22 cellular contexts compared by ENCODE assay signal in the genomic region with DNA sequence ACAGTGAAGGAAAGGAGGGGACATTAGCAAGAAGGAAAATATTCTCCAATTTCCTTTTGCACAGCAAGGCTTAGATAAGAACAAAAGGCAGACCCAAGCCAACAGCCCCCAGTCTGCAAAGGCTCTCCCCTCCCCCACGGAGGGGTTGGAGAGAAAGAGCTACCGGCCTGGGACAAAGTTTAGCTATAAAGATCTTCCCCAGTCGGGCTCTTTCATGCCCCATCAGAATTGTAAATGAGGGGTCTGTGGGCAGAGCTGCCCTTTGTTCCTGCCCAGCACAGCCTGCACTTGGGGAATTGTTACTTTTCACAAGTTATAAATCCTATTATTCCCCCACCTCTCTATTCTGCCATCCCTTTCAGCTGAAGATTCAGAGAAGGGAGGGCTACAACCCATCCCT. TPM values are rescaled to one million over a fixed set of nuclear protein-coding genes. Genes with fewer than 3 reads are reported as not detected.
DNase-seq lines count a peak whose midpoint lies in the region; ATAC-seq and TF ChIP-seq lines count a peak whose summit lies in the region.
"Had no signal": no experiment of that assay in that cellular context is flagged by ENCODE, and none has a peak within 500 bp of the region (broad histone marks: within the 10 kb centered on the region; RNA-seq: fewer than 3 reads in every experiment).

No MANE protein-coding gene starts in this region.

- no peak overlapping the region for H3K4me3 ChIP-seq in HAP-1
- peak overlapping the region; percentile 15; the same call in 1 of the 2 replicates for H3K4me3 ChIP-seq in iPS-18c (ENCODE audit: insufficient read depth, low read depth, low read length)
- H3K4me3 ChIP-seq in neural cell (ENCODE audit: low read length): peak overlapping the region; percentile 99
- no peak overlapping the region for H3K4me3 ChIP-seq in breast epithelium
- H3K4me3 ChIP-seq: coronary artery, smooth muscle cell had no signal

- TF ChIP-seq EP300 in neural cell (conservative IDR thresholded peaks at IDR 0.05; ENCODE audit: poor library complexity, severe bottlenecking): no peak

- H3K9me3 ChIP-seq in HAP-1 (no peaks in the 10 kb centered on the region), iPS-18c (ENCODE audit: control insufficient read depth, insufficient read depth, low read length) (no peaks in the 10 kb centered on the region), neural cell (ENCODE audit: low read length) (no peaks in the 10 kb centered on the region), breast epithelium (no peaks in the 10 kb centered on the region)
- H3K9me3 ChIP-seq in CD4-positive, alpha-beta T cell (ENCODE audit: control insufficient read depth, low read length): no peaks in the 10 kb centered on the region
- H3K9me3 ChIP-seq: neutrophil had no signal

- H3K27me3 ChIP-seq in HAP-1 (ENCODE audit: low read depth) (no peaks in the 10 kb centered on the region), neural cell (ENCODE audit: insufficient read depth, low read depth, low read length) (no peaks in the 10 kb centered on the region), breast epithelium (peaks cover 0 to 2% of the 10 kb centered on the region in 2 donors)
- H3K27me3 ChIP-seq in CD4-positive, alpha-beta T cell (ENCODE audit: control insufficient read depth, insufficient read depth, low read length): peaks cover 46% of the 10 kb centered on the region

- no peaks in the 10 kb centered on the region for H3K9me3 Mint-ChIP-seq in CD4-positive, alpha-beta T cell
- H3K9me3 Mint-ChIP-seq: CD14-positive monocyte, T-cell had no signal

- no peaks in the 10 kb centered on the region for H3F3A ChIP-seq in neural cell (ENCODE audit: insufficient read depth, low read length, poor library complexity, severe bottlenecking)

- intact Hi-C loops in breast epithelium (cut with DNase I; ENCODE audit: low total_unique reads): no loop called here
- intact Hi-C loops in CD4-positive, alpha-beta T cell (cut with DNase I, micrococcal nuclease): no loop called here

- H3K79me2 ChIP-seq in neural cell (replicated peaks; ENCODE audit: insufficient read depth, low read length): no peaks in the 10 kb centered on the region

- POLR2A ChIA-PET in GM10248 (lab: Yijun Ruan, JAX): no interaction called here
- POLR2A ChIA-PET in CD4-positive, alpha-beta T cell (lab: Charles Lee): interaction anchor here (0.6 to 1.2 kb wide), 2 partner anchors 15 to 17 kb away, joined by 4 read pairs; a partner anchor contains a TSS

- peak overlapping the region; percentile 72 for H3K4me2 ChIP-seq in neural cell (ENCODE audit: low read length)
- H3K4me2 ChIP-seq: smooth muscle cell had no signal

- no peaks in the 10 kb centered on the region for H3K36me3 Mint-ChIP-seq in CD4-positive, alpha-beta T cell (ENCODE audit: low read depth)
- H3K36me3 Mint-ChIP-seq: T-cell had no signal

- CTCF ChIA-PET in GM10248 (lab: Yijun Ruan, JAX): interaction anchor here (1.4 to 9.0 kb wide), 3 partner anchors 22 to 81 kb away, joined by 4 to 100 read pairs (median 8); no protein-coding TSS in a partner anchor
- CTCF ChIA-PET in CD4-positive, alpha-beta T cell (lab: Charles Lee): no interaction called here

- TF ChIP-seq RAD21 in neural cell (conservative IDR thresholded peaks at IDR 0.05): no peak

- H3K4me1 ChIP-seq in HAP-1 (peaks cover 66% of the 10 kb centered on the region), breast epithelium (peaks cover 0 to 8% of the 10 kb centered on the region in 2 donors)

- peak overlapping the region; percentile 59 for H3K9ac ChIP-seq in neural cell (ENCODE audit: low read length)

- no peak for ATAC-seq in GM19023 (IDR thresholded peaks at IDR 0.05; ENCODE audit: unreplicated experiment)
- no peak for ATAC-seq in CD4-positive, alpha-beta T cell (ENCODE audit: poor library complexity)
- ATAC-seq: T-cell had no signal

- H3K27ac Mint-ChIP-seq in CD4-positive, alpha-beta T cell: no peak overlapping the region
- H3K27ac Mint-ChIP-seq: T-cell had no signal

- no peaks in the 10 kb centered on the region for H3K4me1 Mint-ChIP-seq in CD4-positive, alpha-beta T cell (ENCODE audit: low read depth)

- no peak for TF ChIP-seq POLR2A in breast epithelium (IDR thresholded peaks at IDR 0.05)

- TF ChIP-seq CTCF in neural cell (IDR thresholded peaks at IDR 0.05; ENCODE audit: poor library complexity, severe bottlenecking) (no peak), breast epithelium (IDR thresholded peaks at IDR 0.05) (no peak), GM10248 (IDR thresholded peaks at IDR 0.05; ENCODE audit: control extremely low read depth, extremely low read depth, low read depth, missing control alignments) (no peak)
- TF ChIP-seq CTCF in CD4-positive, alpha-beta T cell (IDR thresholded peaks at IDR 0.05): no peak

- peaks cover 74% of the 10 kb centered on the region for H3K27me3 Mint-ChIP-seq in CD4-positive, alpha-beta T cell

- no peak overlapping the region for H3K4me3 Mint-ChIP-seq in CD4-positive, alpha-beta T cell
- H3K4me3 Mint-ChIP-seq: T-cell had no signal

- DNase-seq in HAP-1 (ENCODE audit: low spot score in 2 of 2) (peak; percentile 90 to 94), astrocyte of the hippocampus (ENCODE audit: low read depth, low spot score) (peak; percentile 45), breast epithelium (ENCODE audit: low spot score in 2 of 2) (no peak), GM10248 (ENCODE audit: extremely low spot score) (no peak)
- DNase-seq in CD4-positive, alpha-beta T cell: no peak
- DNase-seq: activated CD4-positive, alpha-beta T cell treated with anti-CD3 and anti-CD28 coated beads, Interleukin-2, amount 50 U/mL, for 1 hour; activated CD8-positive, alpha-beta memory T cell treated with anti-CD3 and anti-CD28 coated beads, Interleukin-2, amount 50 U/mL, for 4 hours; activated effector memory CD4-positive, alpha-beta T cell treated with Interleukin-2 at 50 U/mL for 16 hours; DMS53; mesenchymal stem cell; SHP77 treated with DMSO at 0.1 percent for 48 hours; stimulated activated CD4-positive, alpha-beta T cell treated with anti-CD3 and anti-CD28 coated beads, Interleukin-2, amount 100 ng/mL, for 48 hours; stimulated activated naive CD4-positive, alpha-beta T cell treated with Interleukin-2 at 50 U/mL for 16 hours; T-cell had no signal

- H3K36me3 ChIP-seq in HAP-1 (replicated peaks) (no peaks in the 10 kb centered on the region), neural cell (ENCODE audit: insufficient read depth, low read length) (peaks cover 5% of the 10 kb centered on the region), breast epithelium (no peaks in the 10 kb centered on the region)
- H3K36me3 ChIP-seq: neutrophil had no signal

- no peak overlapping the region for H2AFZ ChIP-seq in neural cell (ENCODE audit: low read depth, low read length)

- H3K27ac ChIP-seq in neural cell (ENCODE audit: low read length): peak overlapping the region; percentile 80
- H3K27ac ChIP-seq in breast epithelium: no peak overlapping the region
- H3K27ac ChIP-seq in CD4-positive, alpha-beta T cell (ENCODE audit: low read depth, low read length): no peak overlapping the region
- H3K27ac ChIP-seq: coronary artery, neutrophil had no signal

- no peaks in the 10 kb centered on the region for H3K9me2 ChIP-seq in neural cell (ENCODE audit: insufficient read depth, low read length)

- H4K20me1 ChIP-seq in neural cell (ENCODE audit: insufficient read depth): no peaks in the 10 kb centered on the region

- in situ Hi-C loops in HAP-1 (cut with MboI; ENCODE audit: low sequenced_read_pairs): no loop called here

TF ChIP-seq in neural cell, 6 proteins besides CTCF, POLR2A, EP300 and RAD21:
- TF ChIP-seq POLR2AphosphoS5 (IDR thresholded peaks at IDR 0.05) (no peak), EZH2 (IDR thresholded peaks at IDR 0.05; ENCODE audit: borderline replicate concordance, insufficient read depth, low read length, poor library complexity, severe bottlenecking) (no peak), MXI1 (conservative IDR thresholded peaks at IDR 0.05; ENCODE audit: poor library complexity, severe bottlenecking) (no peak), TAF1 (IDR thresholded peaks at IDR 0.05; ENCODE audit: low read depth) (no peak), SMC3 (conservative IDR thresholded peaks at IDR 0.05; ENCODE audit: poor library complexity) (no peak)
- TF ChIP-seq, protein P1, sequence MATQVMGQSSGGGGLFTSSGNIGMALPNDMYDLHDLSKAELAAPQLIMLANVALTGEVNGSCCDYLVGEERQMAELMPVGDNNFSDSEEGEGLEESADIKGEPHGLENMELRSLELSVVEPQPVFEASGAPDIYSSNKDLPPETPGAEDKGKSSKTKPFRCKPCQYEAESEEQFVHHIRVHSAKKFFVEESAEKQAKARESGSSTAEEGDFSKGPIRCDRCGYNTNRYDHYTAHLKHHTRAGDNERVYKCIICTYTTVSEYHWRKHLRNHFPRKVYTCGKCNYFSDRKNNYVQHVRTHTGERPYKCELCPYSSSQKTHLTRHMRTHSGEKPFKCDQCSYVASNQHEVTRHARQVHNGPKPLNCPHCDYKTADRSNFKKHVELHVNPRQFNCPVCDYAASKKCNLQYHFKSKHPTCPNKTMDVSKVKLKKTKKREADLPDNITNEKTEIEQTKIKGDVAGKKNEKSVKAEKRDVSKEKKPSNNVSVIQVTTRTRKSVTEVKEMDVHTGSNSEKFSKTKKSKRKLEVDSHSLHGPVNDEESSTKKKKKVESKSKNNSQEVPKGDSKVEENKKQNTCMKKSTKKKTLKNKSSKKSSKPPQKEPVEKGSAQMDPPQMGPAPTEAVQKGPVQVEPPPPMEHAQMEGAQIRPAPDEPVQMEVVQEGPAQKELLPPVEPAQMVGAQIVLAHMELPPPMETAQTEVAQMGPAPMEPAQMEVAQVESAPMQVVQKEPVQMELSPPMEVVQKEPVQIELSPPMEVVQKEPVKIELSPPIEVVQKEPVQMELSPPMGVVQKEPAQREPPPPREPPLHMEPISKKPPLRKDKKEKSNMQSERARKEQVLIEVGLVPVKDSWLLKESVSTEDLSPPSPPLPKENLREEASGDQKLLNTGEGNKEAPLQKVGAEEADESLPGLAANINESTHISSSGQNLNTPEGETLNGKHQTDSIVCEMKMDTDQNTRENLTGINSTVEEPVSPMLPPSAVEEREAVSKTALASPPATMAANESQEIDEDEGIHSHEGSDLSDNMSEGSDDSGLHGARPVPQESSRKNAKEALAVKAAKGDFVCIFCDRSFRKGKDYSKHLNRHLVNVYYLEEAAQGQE (IDR thresholded peaks at IDR 0.05; ENCODE audit: borderline replicate concordance): no peak

RNA-seq across cellular contexts. Expression of a gene that starts 3.6 kb away (rescaled TPM):
- polyA plus RNA-seq in neural cell: 35.2 and 36.3 TPM in 2 replicates
- 59.2 and 72.6 TPM in 2 replicates for polyA minus RNA-seq in neural cell
- total RNA-seq in breast epithelium: 1 to 10 TPM in 1 of 3 donors, under 1 TPM in 2; 0.32 to 5.3 (median 0.98) TPM
- under 1 TPM; 0.08 to 0.50 TPM for total RNA-seq in CD4-positive, alpha-beta T cell
- total RNA-seq: fibroblast of villous mesenchyme had no signal

RNA-seq across cellular contexts. Expression of a gene that starts 14.8 kb away (rescaled TPM):
- polyA plus RNA-seq in neural cell: 72.2 and 90.6 TPM in 2 replicates
- 61.0 and 66.2 TPM in 2 replicates for polyA minus RNA-seq in neural cell
- 10 to 100 TPM; 10.1 to 30.3 (median 19.3) TPM for total RNA-seq in breast epithelium
- total RNA-seq in CD4-positive, alpha-beta T cell: 1 to 10 TPM; 4.0 to 4.4 TPM

RNA-seq across cellular contexts. Expression of a gene that starts 56.8 kb away (rescaled TPM):
- polyA plus RNA-seq in neural cell: 7.0 and 7.8 TPM in 2 replicates
- polyA minus RNA-seq in neural cell: 5.1 and 7.3 TPM in 2 replicates
- total RNA-seq in breast epithelium: 10 to 100 TPM in 1 of 3 donors, 1 to 10 TPM in 2; 3.0 to 61.5 (median 7.9) TPM
- 1 to 10 TPM; 2.5 to 2.7 TPM for total RNA-seq in CD4-positive, alpha-beta T cell

Comparison
In these comparisons a context has a peak if more than half of its experiments do, and no peak if none do; other contexts are left out.
1. DNase-seq: peak in HAP-1 (2 of 2) and astrocyte of the hippocampus (single experiment); none in breast epithelium (0 of 2), GM10248 (single experiment) and CD4-positive, alpha-beta T cell (0 of 10).
2. H3K4me3 ChIP-seq: peak in iPS-18c (single experiment) and neural cell (single experiment); none in HAP-1 (single experiment) and breast epithelium (0 of 3).